ENCODE assay signal across 12 cellular contexts in the genomic region with DNA sequence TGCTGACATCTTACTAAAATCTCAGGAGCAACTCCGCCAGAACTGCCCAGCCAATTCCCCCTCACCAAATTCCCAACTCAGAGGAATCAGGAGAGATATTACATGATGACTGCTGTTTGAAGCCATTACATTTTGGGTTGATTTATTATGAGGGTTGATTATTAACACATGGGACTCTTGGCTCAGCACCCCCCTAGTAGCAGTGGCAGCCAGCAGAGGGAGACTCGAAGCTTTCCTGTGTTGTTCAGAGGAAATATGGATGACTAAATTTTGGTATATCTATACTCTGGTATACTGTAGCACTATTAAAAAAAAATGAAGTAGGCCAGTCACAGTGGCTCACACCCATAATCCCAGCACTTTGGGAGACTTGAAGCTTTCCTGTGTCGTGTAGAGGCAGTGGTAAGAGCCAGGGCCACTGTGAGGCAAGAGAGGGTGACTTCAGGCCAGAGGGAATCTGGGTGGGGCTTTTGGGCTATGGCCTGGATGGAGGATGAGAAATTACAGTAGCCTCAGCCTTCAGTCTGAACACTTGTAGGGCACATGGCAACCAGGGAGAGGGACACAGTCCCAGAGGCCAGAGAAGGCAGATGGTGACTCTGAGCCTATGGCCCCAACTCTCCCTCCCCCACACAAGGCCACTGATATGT.
DNase-seq lines count a peak whose midpoint lies in the region; ATAC-seq and TF ChIP-seq lines count a peak whose summit lies in the region.
"Had no signal": no experiment of that assay in that cellular context is flagged by ENCODE, and none has a peak within 500 bp of the region (broad histone marks: within the 10 kb centered on the region; RNA-seq: fewer than 3 reads in every experiment).

No MANE protein-coding gene starts in this region.

- DNase-seq in activated naive CD4-positive, alpha-beta T cell treated with anti-CD3 and anti-CD28 coated beads for 36 hours = peak; percentile 12
- DNase-seq in activated naive CD4-positive, alpha-beta T cell treated with anti-CD3 and anti-CD28 coated beads, Interleukin-2, amount 10 ng/mL, durations not matched to agents 7 days and 5 days = no peak
- DNase-seq in NB4 (ENCODE audit: low read depth) (peak; percentile 44), epithelial cell of esophagus (ENCODE audit: low read depth) (no peak), stromal cell of bone marrow (ENCODE audit: low read depth) (peak; percentile 33), ascending aorta (ENCODE audit: low spot score in 2 of 2) (no peak)
- DNase-seq in activated CD8-positive, alpha-beta memory T cell treated with anti-CD3 and anti-CD28 coated beads, Interleukin-2, amount 10 ng/mL, durations not matched to agents 7 days and 5 days = no peak
- DNase-seq: caudate nucleus; CD8-positive, alpha-beta T cell; NCI-H526 treated with DMSO at 0.1 percent for 48 hours; sigmoid colon had no signal

- no peak for ATAC-seq in HG03108 (IDR thresholded peaks at IDR 0.05; ENCODE audit: unreplicated experiment)
- ATAC-seq in activated CD8-positive, alpha-beta memory T cell treated with anti-CD3 and anti-CD28 coated beads, Interleukin-2, amount 10 ng/mL, durations not matched to agents 7 days and 5 days = no peak
- ATAC-seq: CD8-positive, alpha-beta T cell had no signal

- no peaks in the 10 kb centered on the region for H3K9me3 ChIP-seq in ascending aorta

- no peak for TF ChIP-seq POLR2A in NB4 (IDR thresholded peaks at IDR 0.05; ENCODE audit: extremely low read depth, insufficient read length)

- intact Hi-C loops in activated naive CD4-positive, alpha-beta T cell treated with anti-CD3 and anti-CD28 coated beads for 36 hours (cut with micrococcal nuclease) = no loop called here
- intact Hi-C loops in ascending aorta (cut with DNase I) = loop anchor here (10.0 kb wide), 2 partner anchors 122 to 272 kb away; no protein-coding TSS in a partner anchor

- H3K4me3 Mint-ChIP-seq in activated naive CD4-positive, alpha-beta T cell treated with anti-CD3 and anti-CD28 coated beads for 36 hours = no peak overlapping the region
- H3K4me3 Mint-ChIP-seq in activated naive CD4-positive, alpha-beta T cell treated with anti-CD3 and anti-CD28 coated beads, Interleukin-2, amount 10 ng/mL, durations not matched to agents 7 days and 5 days = no peak overlapping the region
- H3K4me3 Mint-ChIP-seq in activated CD8-positive, alpha-beta memory T cell treated with anti-CD3 and anti-CD28 coated beads, Interleukin-2, amount 10 ng/mL, durations not matched to agents 7 days and 5 days = no peak overlapping the region
- H3K4me3 Mint-ChIP-seq: CD8-positive, alpha-beta T cell had no signal

- H3K27me3 Mint-ChIP-seq in activated naive CD4-positive, alpha-beta T cell treated with anti-CD3 and anti-CD28 coated beads for 36 hours (ENCODE audit: low read depth) = peaks cover 10% of the 10 kb centered on the region
- H3K27me3 Mint-ChIP-seq in activated naive CD4-positive, alpha-beta T cell treated with anti-CD3 and anti-CD28 coated beads, Interleukin-2, amount 10 ng/mL, durations not matched to agents 7 days and 5 days = peaks cover 35% of the 10 kb centered on the region
- peaks cover 7% of the 10 kb centered on the region for H3K27me3 Mint-ChIP-seq in activated CD8-positive, alpha-beta memory T cell treated with anti-CD3 and anti-CD28 coated beads, Interleukin-2, amount 10 ng/mL, durations not matched to agents 7 days and 5 days

- H3K4me3 ChIP-seq in NB4 (ENCODE audit: low read depth, low read length) (no peak overlapping the region), epithelial cell of esophagus (ENCODE audit: low read length) (no peak overlapping the region), ascending aorta (no peak overlapping the region)
- H3K4me3 ChIP-seq: sigmoid colon had no signal

- CTCF ChIA-PET in activated naive CD4-positive, alpha-beta T cell treated with anti-CD3 and anti-CD28 coated beads for 36 hours (lab: Charles Lee) = interaction anchor here (0.7 kb wide), 1 partner anchor 83 kb away, joined by 4 read pairs; no protein-coding TSS in a partner anchor
- CTCF ChIA-PET in activated naive CD4-positive, alpha-beta T cell treated with anti-CD3 and anti-CD28 coated beads, Interleukin-2, amount 10 ng/mL, durations not matched to agents 7 days and 5 days (lab: Charles Lee) = no interaction called here
- CTCF ChIA-PET in activated CD8-positive, alpha-beta memory T cell treated with anti-CD3 and anti-CD28 coated beads, Interleukin-2, amount 10 ng/mL, durations not matched to agents 7 days and 5 days (lab: Charles Lee) = interaction anchor here (1.5 kb wide), 1 partner anchor 414 kb away, joined by 5 read pairs; no protein-coding TSS in a partner anchor

- TF ChIP-seq CTCF in NB4 (IDR thresholded peaks at IDR 0.05; ENCODE audit: low read depth, low read length) (peak; percentile 48), epithelial cell of esophagus (IDR thresholded peaks at IDR 0.05; ENCODE audit: insufficient read depth, low read depth, low read length, missing control alignments) (peak; percentile 21), ascending aorta (IDR thresholded peaks at IDR 0.05) (no peak)

- peaks cover 1% of the 10 kb centered on the region for H3K9me3 Mint-ChIP-seq in activated naive CD4-positive, alpha-beta T cell treated with anti-CD3 and anti-CD28 coated beads for 36 hours
- no peaks in the 10 kb centered on the region for H3K9me3 Mint-ChIP-seq in activated naive CD4-positive, alpha-beta T cell treated with anti-CD3 and anti-CD28 coated beads, Interleukin-2, amount 10 ng/mL, durations not matched to agents 7 days and 5 days
- H3K9me3 Mint-ChIP-seq in activated CD8-positive, alpha-beta memory T cell treated with anti-CD3 and anti-CD28 coated beads, Interleukin-2, amount 10 ng/mL, durations not matched to agents 7 days and 5 days (ENCODE audit: low read depth) = no peaks in the 10 kb centered on the region

- no peaks in the 10 kb centered on the region for H3K36me3 Mint-ChIP-seq in activated naive CD4-positive, alpha-beta T cell treated with anti-CD3 and anti-CD28 coated beads for 36 hours (ENCODE audit: low read depth)
- H3K36me3 Mint-ChIP-seq in activated naive CD4-positive, alpha-beta T cell treated with anti-CD3 and anti-CD28 coated beads, Interleukin-2, amount 10 ng/mL, durations not matched to agents 7 days and 5 days = no peaks in the 10 kb centered on the region
- no peaks in the 10 kb centered on the region for H3K36me3 Mint-ChIP-seq in activated CD8-positive, alpha-beta memory T cell treated with anti-CD3 and anti-CD28 coated beads, Interleukin-2, amount 10 ng/mL, durations not matched to agents 7 days and 5 days
- H3K36me3 Mint-ChIP-seq: CD8-positive, alpha-beta T cell had no signal

- H3K4me1 ChIP-seq in ascending aorta = no peaks in the 10 kb centered on the region
- H3K4me1 ChIP-seq: sigmoid colon had no signal

- no peaks in the 10 kb centered on the region for H3K27me3 ChIP-seq in ascending aorta

- no peak overlapping the region for H3K27ac Mint-ChIP-seq in activated naive CD4-positive, alpha-beta T cell treated with anti-CD3 and anti-CD28 coated beads for 36 hours
- no peak overlapping the region for H3K27ac Mint-ChIP-seq in activated naive CD4-positive, alpha-beta T cell treated with anti-CD3 and anti-CD28 coated beads, Interleukin-2, amount 10 ng/mL, durations not matched to agents 7 days and 5 days
- H3K27ac Mint-ChIP-seq in activated CD8-positive, alpha-beta memory T cell treated with anti-CD3 and anti-CD28 coated beads, Interleukin-2, amount 10 ng/mL, durations not matched to agents 7 days and 5 days = no peak overlapping the region
- H3K27ac Mint-ChIP-seq: CD8-positive, alpha-beta T cell had no signal

- no peaks in the 10 kb centered on the region for H3K4me1 Mint-ChIP-seq in activated naive CD4-positive, alpha-beta T cell treated with anti-CD3 and anti-CD28 coated beads for 36 hours (ENCODE audit: low read depth)
- H3K4me1 Mint-ChIP-seq in activated naive CD4-positive, alpha-beta T cell treated with anti-CD3 and anti-CD28 coated beads, Interleukin-2, amount 10 ng/mL, durations not matched to agents 7 days and 5 days = peaks cover 5% of the 10 kb centered on the region
- H3K4me1 Mint-ChIP-seq in activated CD8-positive, alpha-beta memory T cell treated with anti-CD3 and anti-CD28 coated beads, Interleukin-2, amount 10 ng/mL, durations not matched to agents 7 days and 5 days = peaks cover 3% of the 10 kb centered on the region

- H3K36me3 ChIP-seq in ascending aorta = no peaks in the 10 kb centered on the region
- H3K36me3 ChIP-seq: sigmoid colon had no signal

- no peak overlapping the region for H3K27ac ChIP-seq in ascending aorta
- H3K27ac ChIP-seq: sigmoid colon had no signal

Comparison
In these comparisons a context has a peak if more than half of its experiments do, and no peak if none do; other contexts are left out.
1. DNase-seq: peak in activated naive CD4-positive, alpha-beta T cell treated with anti-CD3 and anti-CD28 coated beads for 36 hours (single experiment), NB4 (single experiment) and stromal cell of bone marrow (single experiment); none in activated naive CD4-positive, alpha-beta T cell treated with anti-CD3 and anti-CD28 coated beads, Interleukin-2, amount 10 ng/mL, durations not matched to agents 7 days and 5 days (single experiment), epithelial cell of esophagus (single experiment), activated CD8-positive, alpha-beta memory T cell treated with anti-CD3 and anti-CD28 coated beads, Interleukin-2, amount 10 ng/mL, durations not matched to agents 7 days and 5 days (single experiment) and ascending aorta (0 of 2).
2. CTCF ChIP-seq: peak in NB4 (single experiment) and epithelial cell of esophagus (single experiment); none in ascending aorta (0 of 3).